ENCODE assay signal across 24 cellular contexts in genomic region chr21:34135330-34135729, GRCh38.
"Had no signal": no experiment of that assay in that cellular context is flagged by ENCODE, and none has a peak within 500 bp of the region (broad histone marks: within the 10 kb centered on the region; RNA-seq: fewer than 3 reads in every experiment).

No MANE protein-coding gene starts in this region.

- ATAC-seq: activated CD8-positive, alpha-beta T cell treated with anti-CD3 and anti-CD28 coated beads, Interleukin-2, amount 10 ng/mL, durations not matched to agents 7 days and 5 days; body of pancreas; gastroesophageal sphincter; heart left ventricle; left colon had no signal

- H3K27ac ChIP-seq: body of pancreas, cardiac muscle cell, gastroesophageal sphincter, heart left ventricle, parathyroid adenoma, right lobe of liver, WERI-Rb-1 had no signal

- H3K36me3 ChIP-seq: cardiac muscle cell, right lobe of liver, WERI-Rb-1 had no signal

- H2AFZ ChIP-seq: parathyroid adenoma had no signal

- H3K4me2 ChIP-seq: smooth muscle cell had no signal

- DNase-seq: activated CD4-positive, alpha-beta T cell treated with anti-CD3 and anti-CD28 coated beads, Interleukin-2, amount 10 ng/mL, durations not matched to agents 7 days and 5 days; activated CD4-positive, CD25-positive, alpha-beta regulatory T cell treated with anti-CD3 and anti-CD28 coated beads, Interleukin-2, amount 50 U/mL, for 72 hours; activated CD8-positive, alpha-beta T cell treated with anti-CD3 and anti-CD28 coated beads, Interleukin-2, amount 10 ng/mL, durations not matched to agents 7 days and 5 days; activated T-cell treated with anti-CD3 and anti-CD28 coated beads, Interleukin-2, amount 50 U/mL, for 1 hour; body of pancreas; cortex of kidney; endodermal cell; heart left ventricle; islet precursor cell; left colon; mesenchymal stem cell; nephron progenitor cell; nucleus accumbens; right lobe of liver; stimulated activated CD4-positive, alpha-beta T cell treated with anti-CD3 and anti-CD28 coated beads, Interleukin-15, amount 100 ng/mL, for 24 hours; stimulated activated CD4-positive, alpha-beta T cell treated with anti-CD3 and anti-CD28 coated beads, Interleukin-2, amount 100 ng/mL, for 48 hours; stimulated activated CD8-positive, alpha-beta memory T cell treated with anti-CD3 and anti-CD28 coated beads, Interleukin-4, amount 100 ng/mL, for 48 hours; stimulated activated naive CD4-positive, alpha-beta T cell; WERI-Rb-1 had no signal

- H3K9me3 ChIP-seq: body of pancreas, gastroesophageal sphincter, right lobe of liver had no signal

- H3K4me3 Mint-ChIP-seq: activated CD4-positive, alpha-beta T cell treated with anti-CD3 and anti-CD28 coated beads, Interleukin-2, amount 10 ng/mL, durations not matched to agents 7 days and 5 days; activated CD8-positive, alpha-beta T cell treated with anti-CD3 and anti-CD28 coated beads, Interleukin-2, amount 10 ng/mL, durations not matched to agents 7 days and 5 days; activated naive CD8-positive, alpha-beta T cell; endodermal cell; nephron progenitor cell had no signal

- H3K27me3 ChIP-seq: body of pancreas, cardiac muscle cell, gastroesophageal sphincter, heart left ventricle, right lobe of liver had no signal

- H3K27ac Mint-ChIP-seq: activated CD4-positive, alpha-beta T cell treated with anti-CD3 and anti-CD28 coated beads, Interleukin-2, amount 10 ng/mL, durations not matched to agents 7 days and 5 days; activated CD8-positive, alpha-beta T cell treated with anti-CD3 and anti-CD28 coated beads, Interleukin-2, amount 10 ng/mL, durations not matched to agents 7 days and 5 days; endodermal cell; nephron progenitor cell had no signal

- H3K9ac ChIP-seq: parathyroid adenoma had no signal

- H3K4me3 ChIP-seq: body of pancreas, cardiac muscle cell, gastroesophageal sphincter, heart left ventricle, right lobe of liver, smooth muscle cell had no signal

- H3K27me3 Mint-ChIP-seq: activated CD4-positive, alpha-beta T cell treated with anti-CD3 and anti-CD28 coated beads, Interleukin-2, amount 10 ng/mL, durations not matched to agents 7 days and 5 days; activated naive CD8-positive, alpha-beta T cell had no signal
